Comparison of ENCODE assay signal across 24 cellular contexts in genomic region chrX:14837155-14837554, GRCh38.
"Had no signal": no experiment of that assay in that cellular context is flagged by ENCODE, and none has a peak within 500 bp of the region (broad histone marks: within the 10 kb centered on the region; RNA-seq: fewer than 3 reads in every experiment).

No MANE protein-coding gene starts in this region.

- H3K36me3 ChIP-seq: neutrophil, right lobe of liver, suprapubic skin, thyroid gland had no signal

- FAIRE-seq: endothelial cell of umbilical vein, kidney, urothelium cell line had no signal

- H3K27ac Mint-ChIP-seq: endodermal cell; naive thymus-derived CD8-positive, alpha-beta T cell; stimulated activated effector memory CD8-positive, alpha-beta T cell treated with anti-CD3 and anti-CD28 coated beads, Interleukin-12 subunit alpha, Interleukin-12 subunit beta, amount 100 ng/mL, for 72 hours; type B pancreatic cell had no signal

- H3K79me2 ChIP-seq: hepatocyte had no signal

- H3K4me3 ChIP-seq: hepatocyte, lung, psoas muscle, right lobe of liver, suprapubic skin, thyroid gland had no signal

- H3K27ac ChIP-seq: foreskin keratinocyte, hepatocyte, neutrophil, psoas muscle, right lobe of liver, suprapubic skin, thyroid gland had no signal

- DNase-seq: dermis blood vessel endothelial cell; endodermal cell; erythroblast; foreskin keratinocyte; kidney; left cardiac atrium; left ventricle myocardium superior; mesenchymal stem cell; naive thymus-derived CD8-positive, alpha-beta T cell; psoas muscle; retina; right lobe of liver; stimulated activated CD4-positive, alpha-beta T cell treated with anti-CD3 and anti-CD28 coated beads, Interleukin-4, amount 100 ng/mL, for 1 hour; stimulated activated CD8-positive, alpha-beta memory T cell treated with anti-CD3 and anti-CD28 coated beads, Interleukin-4, amount 100 ng/mL, for 48 hours; stimulated activated naive CD8-positive, alpha-beta T cell treated with anti-CD3 and anti-CD28 coated beads, Interleukin-15, Interleukin-2, amounts not matched to agents 100 U/mL and 50 U/mL, for 24 hours; thyroid gland had no signal

- H3K4me3 Mint-ChIP-seq: endodermal cell; naive thymus-derived CD8-positive, alpha-beta T cell; stimulated activated effector memory CD8-positive, alpha-beta T cell treated with anti-CD3 and anti-CD28 coated beads, Interleukin-12 subunit alpha, Interleukin-12 subunit beta, amount 100 ng/mL, for 72 hours; type B pancreatic cell had no signal

- H3K9me3 Mint-ChIP-seq: stimulated activated effector memory CD8-positive, alpha-beta T cell treated with anti-CD3 and anti-CD28 coated beads, Interleukin-12 subunit alpha, Interleukin-12 subunit beta, amount 100 ng/mL, for 72 hours; type B pancreatic cell had no signal

- H3K27me3 ChIP-seq: foreskin keratinocyte, hepatocyte, neutrophil, right lobe of liver, suprapubic skin, thyroid gland had no signal

- H3K36me3 Mint-ChIP-seq: stimulated activated effector memory CD8-positive, alpha-beta T cell treated with anti-CD3 and anti-CD28 coated beads, Interleukin-12 subunit alpha, Interleukin-12 subunit beta, amount 100 ng/mL, for 72 hours had no signal

- H3K4me1 ChIP-seq: foreskin keratinocyte, psoas muscle, right lobe of liver, suprapubic skin, thyroid gland had no signal

- H3K27me3 Mint-ChIP-seq: naive thymus-derived CD8-positive, alpha-beta T cell; type B pancreatic cell had no signal

- H3K9me3 ChIP-seq: neutrophil, psoas muscle, right lobe of liver, suprapubic skin, thyroid gland had no signal

- H3K4me2 ChIP-seq: hepatocyte had no signal

- H2AFZ ChIP-seq: hepatocyte had no signal

- ATAC-seq: foreskin keratinocyte; left cardiac atrium; left ventricle myocardium superior; naive thymus-derived CD8-positive, alpha-beta T cell; psoas muscle; right lobe of liver; stimulated activated effector memory CD8-positive, alpha-beta T cell treated with anti-CD3 and anti-CD28 coated beads, Interleukin-12 subunit alpha, Interleukin-12 subunit beta, amount 100 ng/mL, for 72 hours; stimulated activated naive CD8-positive, alpha-beta T cell treated with anti-CD3 and anti-CD28 coated beads, Interleukin-15, Interleukin-2, amounts not matched to agents 100 U/mL and 50 U/mL, for 24 hours had no signal

- H3K4me1 Mint-ChIP-seq: endodermal cell; naive thymus-derived CD8-positive, alpha-beta T cell; stimulated activated effector memory CD8-positive, alpha-beta T cell treated with anti-CD3 and anti-CD28 coated beads, Interleukin-12 subunit alpha, Interleukin-12 subunit beta, amount 100 ng/mL, for 72 hours had no signal
